10 cellular contexts compared by ENCODE assay signal in the genomic region with DNA sequence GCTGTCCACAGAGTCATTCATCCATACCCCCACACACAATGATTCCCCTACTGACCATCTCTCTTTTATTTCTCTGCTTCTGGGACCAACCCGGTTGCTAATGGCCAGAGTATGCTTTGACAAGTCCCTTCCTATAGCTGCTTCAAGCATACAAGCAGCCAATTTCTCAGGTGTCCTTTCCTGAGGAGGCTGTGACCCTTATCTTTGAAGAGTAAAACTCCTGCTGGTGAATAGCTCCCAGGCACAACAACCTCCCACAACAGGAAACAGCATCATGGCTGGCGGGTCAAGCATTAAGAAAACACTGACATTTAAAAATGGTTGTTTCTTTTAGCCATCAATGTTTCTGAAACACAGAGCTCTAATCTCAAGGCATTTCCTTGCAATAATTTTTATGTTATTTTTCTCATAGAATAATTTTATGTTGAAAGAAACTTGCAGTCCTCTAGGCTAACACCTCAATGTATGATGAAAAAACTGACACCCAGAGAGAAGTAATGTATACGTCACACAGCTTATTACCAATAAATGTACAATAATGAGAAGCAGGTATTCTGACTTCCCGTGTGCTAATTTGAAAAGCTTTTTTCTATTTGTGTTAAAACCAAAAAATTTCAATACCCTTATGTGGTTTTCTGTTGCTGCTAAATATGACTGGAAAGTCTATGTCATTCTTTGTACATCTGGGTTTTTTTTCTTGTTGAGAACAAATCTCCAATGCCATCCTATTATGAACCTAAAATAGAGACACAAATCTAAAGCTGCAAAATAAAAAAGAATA. TPM values are rescaled to one million over a fixed set of nuclear protein-coding genes. Genes with fewer than 3 reads are reported as not detected.
DNase-seq lines count a peak whose midpoint lies in the region; ATAC-seq and TF ChIP-seq lines count a peak whose summit lies in the region.
"Had no signal": no experiment of that assay in that cellular context is flagged by ENCODE, and none has a peak within 500 bp of the region (broad histone marks: within the 10 kb centered on the region; RNA-seq: fewer than 3 reads in every experiment).

No MANE protein-coding gene starts in this region.

- H3K27ac ChIP-seq in GM23338 (ENCODE audit: low read depth) = no peak overlapping the region
- H3K27ac ChIP-seq: thoracic aorta had no signal

- H2AFZ ChIP-seq in GM23338 = no peak overlapping the region

- peaks cover 4% of the 10 kb centered on the region for H3K27me3 Mint-ChIP-seq in GM23338 (ENCODE audit: insufficient read depth, low read depth, poor library complexity)
- peaks cover 3% of the 10 kb centered on the region for H3K27me3 Mint-ChIP-seq in stimulated activated naive CD8-positive, alpha-beta T cell treated with anti-CD3 and anti-CD28 coated beads, Interleukin-15, Interleukin-2, amounts not matched to agents 100 ng/mL and 50 ng/mL, for 24 hours
- H3K27me3 Mint-ChIP-seq in naive thymus-derived CD8-positive, alpha-beta T cell = peaks cover 0 to 24% (median 10%) of the 10 kb centered on the region in 5 donors

- no peak for DNase-seq in activated naive CD4-positive, alpha-beta T cell treated with anti-CD3 and anti-CD28 coated beads, Interleukin-2, amount 50 U/mL, for 72 hours (ENCODE audit: low spot score in 2 of 2)
- no peak for DNase-seq in activated naive CD4-positive, alpha-beta T cell treated with Interleukin-2 at 50 U/mL for 16 hours
- DNase-seq in GM23338 (ENCODE audit: low spot score) (peak; percentile 49), occipital lobe (lab: John Stamatoyannopoulos, UW) (no peak)
- no peak for DNase-seq in naive thymus-derived CD8-positive, alpha-beta T cell
- DNase-seq: NCI-H226 had no signal

- no peaks in the 10 kb centered on the region for H3F3A ChIP-seq in GM23338 (replicated peaks; ENCODE audit: low read depth)

- H3K4me3 ChIP-seq in GM23338 = no peak overlapping the region
- H3K4me3 ChIP-seq: thoracic aorta had no signal

- no peaks in the 10 kb centered on the region for H4K20me1 ChIP-seq in GM23338 (replicated peaks; ENCODE audit: insufficient read depth)

- H3K9me2 ChIP-seq in GM23338 (ENCODE audit: insufficient read depth) = no peaks in the 10 kb centered on the region

- no peaks in the 10 kb centered on the region for H3K79me2 ChIP-seq in GM23338 (replicated peaks; ENCODE audit: insufficient read depth)

- H3K27me3 ChIP-seq in GM23338 (ENCODE audit: insufficient read depth) = peaks cover 2% of the 10 kb centered on the region; the same call in 1 of the 2 replicates

- no peak for TF ChIP-seq CTCF in GM23338 (conservative IDR thresholded peaks at IDR 0.05; ENCODE audit: low read depth in 2 of 2)

- H3K4me2 ChIP-seq in GM23338 = no peak overlapping the region; the same call in 1 of the 2 replicates

- no peak overlapping the region for H3K4me3 Mint-ChIP-seq in GM23338
- H3K4me3 Mint-ChIP-seq in stimulated activated naive CD8-positive, alpha-beta T cell treated with anti-CD3 and anti-CD28 coated beads, Interleukin-15, Interleukin-2, amounts not matched to agents 100 ng/mL and 50 ng/mL, for 24 hours = peak overlapping the region; percentile 53
- no peak overlapping the region for H3K4me3 Mint-ChIP-seq in naive thymus-derived CD8-positive, alpha-beta T cell

- peaks cover 2 to 16% of the 10 kb centered on the region in 2 donors for H3K36me3 Mint-ChIP-seq in activated naive CD4-positive, alpha-beta T cell treated with anti-CD3 and anti-CD28 coated beads, Interleukin-2, amount 50 U/mL, for 72 hours
- peaks cover 3% of the 10 kb centered on the region; the same call in 2 of the 3 replicates for H3K36me3 Mint-ChIP-seq in GM23338 (ENCODE audit: low read depth)
- H3K36me3 Mint-ChIP-seq in stimulated activated naive CD8-positive, alpha-beta T cell treated with anti-CD3 and anti-CD28 coated beads, Interleukin-15, Interleukin-2, amounts not matched to agents 100 ng/mL and 50 ng/mL, for 24 hours (ENCODE audit: low read depth) = peaks cover 5% of the 10 kb centered on the region
- H3K36me3 Mint-ChIP-seq in naive thymus-derived CD8-positive, alpha-beta T cell = no peaks in the 10 kb centered on the region

- H3K4me1 ChIP-seq in GM23338 (ENCODE audit: insufficient read depth) = peaks cover 47% of the 10 kb centered on the region

- H3K9me3 Mint-ChIP-seq in activated naive CD4-positive, alpha-beta T cell treated with anti-CD3 and anti-CD28 coated beads, Interleukin-2, amount 50 U/mL, for 72 hours = no peaks in the 10 kb centered on the region
- H3K9me3 Mint-ChIP-seq in GM23338 = no peaks in the 10 kb centered on the region
- H3K9me3 Mint-ChIP-seq in stimulated activated naive CD8-positive, alpha-beta T cell treated with anti-CD3 and anti-CD28 coated beads, Interleukin-15, Interleukin-2, amounts not matched to agents 100 ng/mL and 50 ng/mL, for 24 hours = no peaks in the 10 kb centered on the region
- no peaks in the 10 kb centered on the region for H3K9me3 Mint-ChIP-seq in naive thymus-derived CD8-positive, alpha-beta T cell

- POLR2A ChIA-PET in naive thymus-derived CD8-positive, alpha-beta T cell (lab: Charles Lee) = no interaction called here

- no peaks in the 10 kb centered on the region for H3K36me3 ChIP-seq in GM23338 (ENCODE audit: insufficient read depth)
- H3K36me3 ChIP-seq: thoracic aorta had no signal

- no peak overlapping the region for H3K27ac Mint-ChIP-seq in activated naive CD4-positive, alpha-beta T cell treated with anti-CD3 and anti-CD28 coated beads, Interleukin-2, amount 50 U/mL, for 72 hours
- H3K27ac Mint-ChIP-seq in GM23338 = 0 out of 2 replicates have a peak overlapping the region, but pooled peaks have one; percentile 9
- peak overlapping the region; percentile 65 for H3K27ac Mint-ChIP-seq in stimulated activated naive CD8-positive, alpha-beta T cell treated with anti-CD3 and anti-CD28 coated beads, Interleukin-15, Interleukin-2, amounts not matched to agents 100 ng/mL and 50 ng/mL, for 24 hours
- H3K27ac Mint-ChIP-seq in naive thymus-derived CD8-positive, alpha-beta T cell = no peak overlapping the region

- H3K4me1 Mint-ChIP-seq in GM23338 = peaks cover 40% of the 10 kb centered on the region
- H3K4me1 Mint-ChIP-seq in stimulated activated naive CD8-positive, alpha-beta T cell treated with anti-CD3 and anti-CD28 coated beads, Interleukin-15, Interleukin-2, amounts not matched to agents 100 ng/mL and 50 ng/mL, for 24 hours (ENCODE audit: low read depth) = peaks cover 45% of the 10 kb centered on the region
- H3K4me1 Mint-ChIP-seq in naive thymus-derived CD8-positive, alpha-beta T cell = peaks cover 0 to 6% (median 0%) of the 10 kb centered on the region in 4 donors

- peak; percentile 18 to 79 for ATAC-seq in activated naive CD4-positive, alpha-beta T cell treated with anti-CD3 and anti-CD28 coated beads, Interleukin-2, amount 50 U/mL, for 72 hours
- ATAC-seq in GM23338 (peak; percentile 58), HG03432 (IDR thresholded peaks at IDR 0.05; ENCODE audit: unreplicated experiment) (peak; percentile 59), GM21423 (IDR thresholded peaks at IDR 0.05; ENCODE audit: unreplicated experiment) (no peak)
- no peak for ATAC-seq in naive thymus-derived CD8-positive, alpha-beta T cell

TF ChIP-seq in GM23338, 12 proteins besides CTCF, POLR2A, EP300 and RAD21:
- TF ChIP-seq CREB1 (CRISPR knock-in tag; IDR thresholded peaks at IDR 0.05; ENCODE audit: low read depth) (no peak), STAT1 (IDR thresholded peaks at IDR 0.05; ENCODE audit: unreplicated experiment) (no peak), POLR2AphosphoS5 (IDR thresholded peaks at IDR 0.05; ENCODE audit: low read depth) (no peak), NANOG (IDR thresholded peaks at IDR 0.05; ENCODE audit: borderline replicate concordance) (no peak)

RNA-seq across cellular contexts. Expression of a gene that starts 7.5 kb away (rescaled TPM):
- total RNA-seq in activated naive CD4-positive, alpha-beta T cell treated with anti-CD3 and anti-CD28 coated beads, Interleukin-2, amount 50 U/mL, for 72 hours = 10 to 100 TPM; 14.2 to 88.0 TPM
- 65.8 and 79.4 TPM in 2 replicates for total RNA-seq in GM23338 (2014; rRNA removed; shearing (Covaris generic))
- 33.9 and 34.9 TPM in 2 replicates for polyA plus RNA-seq in GM23338 (2016; fragmentation: Nextera tagmentation; extraction: Ambion mirVana)
- total RNA-seq in naive thymus-derived CD8-positive, alpha-beta T cell = 10 to 100 TPM in 1 of 2 experiments, 1 to 10 TPM in 1; 9.7 to 10.1 TPM
- 10 to 100 TPM in 1 of 3 donors, 1 to 10 TPM in 2; 8.0 to 15.9 (median 8.1) TPM for polyA plus RNA-seq in naive thymus-derived CD8-positive, alpha-beta T cell
- total RNA-seq in occipital lobe = 85.2 TPM

Comparison
In these comparisons a context has a peak if more than half of its experiments do, and no peak if none do; other contexts are left out.
1. ATAC-seq: peak in activated naive CD4-positive, alpha-beta T cell treated with anti-CD3 and anti-CD28 coated beads, Interleukin-2, amount 50 U/mL, for 72 hours (2 of 2), GM23338 (single experiment) and HG03432 (single experiment); none in naive thymus-derived CD8-positive, alpha-beta T cell (0 of 2) and GM21423 (single experiment).
2. H3K27ac Mint-ChIP-seq: peak in GM23338 (single experiment) and stimulated activated naive CD8-positive, alpha-beta T cell treated with anti-CD3 and anti-CD28 coated beads, Interleukin-15, Interleukin-2, amounts not matched to agents 100 ng/mL and 50 ng/mL, for 24 hours (single experiment); none in activated naive CD4-positive, alpha-beta T cell treated with anti-CD3 and anti-CD28 coated beads, Interleukin-2, amount 50 U/mL, for 72 hours (0 of 2) and naive thymus-derived CD8-positive, alpha-beta T cell (0 of 10).